In the genomic region with DNA sequence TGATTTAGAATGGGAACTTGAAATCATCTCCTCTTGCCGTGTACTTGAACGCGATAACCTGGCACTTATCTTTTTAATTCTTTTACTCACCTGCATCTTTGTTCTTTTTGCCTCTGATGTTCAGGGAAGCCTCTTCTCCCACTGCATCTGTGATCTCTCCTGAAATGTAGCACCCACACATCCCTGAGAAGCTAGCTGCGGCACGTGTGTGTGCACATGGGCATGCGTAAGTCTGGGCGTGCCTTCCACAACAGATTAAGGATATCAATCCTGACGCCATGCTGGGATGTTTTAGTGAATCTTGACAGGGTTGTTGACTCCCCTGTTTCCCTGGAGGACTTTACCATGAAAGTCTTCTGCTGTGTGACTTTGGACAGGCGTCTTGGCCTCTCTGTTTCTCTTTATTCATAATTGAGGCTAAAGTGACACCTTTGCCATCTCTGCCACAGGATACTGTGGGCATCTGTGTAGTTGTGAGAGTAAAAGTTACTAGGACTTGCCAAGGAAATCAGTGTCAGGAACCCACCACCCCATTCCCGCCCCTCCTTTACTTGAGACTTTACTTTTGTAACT, we compare ENCODE assay signal across 13 cellular contexts. TPM values are rescaled to one million over a fixed set of nuclear protein-coding genes. Genes with fewer than 3 reads are reported as not detected.
DNase-seq lines count a peak whose midpoint lies in the region; ATAC-seq and TF ChIP-seq lines count a peak whose summit lies in the region.
"Had no signal": no experiment of that assay in that cellular context is flagged by ENCODE, and none has a peak within 500 bp of the region (broad histone marks: within the 10 kb centered on the region; RNA-seq: fewer than 3 reads in every experiment).

No MANE protein-coding gene starts in this region.

- H3K9me3 Mint-ChIP-seq in activated naive CD4-positive, alpha-beta T cell treated with anti-CD3 and anti-CD28 coated beads, Interleukin-2, amount 50 U/mL, for 24 hours: no peaks in the 10 kb centered on the region
- no peaks in the 10 kb centered on the region for H3K9me3 Mint-ChIP-seq in activated naive CD8-positive, alpha-beta T cell (ENCODE audit: low read depth)

- no peaks in the 10 kb centered on the region for H3K27me3 Mint-ChIP-seq in activated naive CD4-positive, alpha-beta T cell treated with anti-CD3 and anti-CD28 coated beads, Interleukin-2, amount 50 U/mL, for 24 hours
- H3K27me3 Mint-ChIP-seq in activated naive CD8-positive, alpha-beta T cell: no peaks in the 10 kb centered on the region

- H3K9me3 ChIP-seq in lower lobe of right lung (no peaks in the 10 kb centered on the region), upper lobe of right lung (no peaks in the 10 kb centered on the region), mucosa of descending colon (no peaks in the 10 kb centered on the region)
- H3K9me3 ChIP-seq: Peyer's patch had no signal

- peak overlapping the region; percentile 89 for H3K27ac Mint-ChIP-seq in activated naive CD4-positive, alpha-beta T cell treated with anti-CD3 and anti-CD28 coated beads, Interleukin-2, amount 50 U/mL, for 24 hours
- peak overlapping the region; percentile 90 for H3K27ac Mint-ChIP-seq in activated naive CD8-positive, alpha-beta T cell
- H3K27ac Mint-ChIP-seq: activated CD8-positive, alpha-beta T cell treated with anti-CD3 and anti-CD28 coated beads, Interleukin-2, amount 10 ng/mL, durations not matched to agents 7 days and 5 days had no signal

- H3K4me3 ChIP-seq in lower lobe of right lung (no peak overlapping the region), upper lobe of right lung (no peak overlapping the region), mucosa of descending colon (no peak overlapping the region)

- peaks cover 73% of the 10 kb centered on the region for H3K36me3 ChIP-seq in lower lobe of right lung
- peaks cover 65% of the 10 kb centered on the region for H3K36me3 ChIP-seq in upper lobe of right lung
- H3K36me3 ChIP-seq in mucosa of descending colon (ENCODE audit: low read depth): no peaks in the 10 kb centered on the region

- H3K36me3 Mint-ChIP-seq in activated naive CD4-positive, alpha-beta T cell treated with anti-CD3 and anti-CD28 coated beads, Interleukin-2, amount 50 U/mL, for 24 hours: peaks cover 32% of the 10 kb centered on the region
- peaks cover 24% of the 10 kb centered on the region for H3K36me3 Mint-ChIP-seq in activated naive CD8-positive, alpha-beta T cell

- no peak for TF ChIP-seq CTCF in lower lobe of right lung (IDR thresholded peaks at IDR 0.05)
- no peak for TF ChIP-seq CTCF in upper lobe of right lung (IDR thresholded peaks at IDR 0.05)
- TF ChIP-seq CTCF in mucosa of descending colon (IDR thresholded peaks at IDR 0.05): no peak

- H3K4me3 Mint-ChIP-seq in activated naive CD4-positive, alpha-beta T cell treated with anti-CD3 and anti-CD28 coated beads, Interleukin-2, amount 50 U/mL, for 24 hours: peak overlapping the region; percentile 55
- H3K4me3 Mint-ChIP-seq in activated naive CD8-positive, alpha-beta T cell: no peak overlapping the region
- H3K4me3 Mint-ChIP-seq: activated CD8-positive, alpha-beta T cell treated with anti-CD3 and anti-CD28 coated beads, Interleukin-2, amount 10 ng/mL, durations not matched to agents 7 days and 5 days had no signal

- no peak for ATAC-seq in lower lobe of right lung
- no peak for ATAC-seq in upper lobe of right lung
- no peak for ATAC-seq in HG02870 (IDR thresholded peaks at IDR 0.05; ENCODE audit: unreplicated experiment)
- no peak for ATAC-seq in mucosa of descending colon
- ATAC-seq: activated CD8-positive, alpha-beta T cell treated with anti-CD3 and anti-CD28 coated beads, Interleukin-2, amount 10 ng/mL, durations not matched to agents 7 days and 5 days had no signal

- DNase-seq in activated naive CD4-positive, alpha-beta T cell treated with anti-CD3 and anti-CD28 coated beads, Interleukin-2, amount 50 U/mL, for 16 hours: no peak
- DNase-seq in lower lobe of right lung (no peak), upper lobe of right lung (no peak), AML-193 (lab: John Stamatoyannopoulos, UW) (no peak), mucosa of descending colon (no peak)
- DNase-seq: activated CD8-positive, alpha-beta T cell treated with anti-CD3 and anti-CD28 coated beads, Interleukin-2, amount 10 ng/mL, durations not matched to agents 7 days and 5 days; activated effector memory CD4-positive, alpha-beta T cell treated with Interleukin-2 at 50 U/mL for 16 hours; NCI-H1436 treated with DMSO at 0.1 percent for 48 hours; Peyer's patch; stimulated activated naive CD4-positive, alpha-beta T cell had no signal

- H3K27ac ChIP-seq in lower lobe of right lung (peak overlapping the region; percentile 48), upper lobe of right lung (peak overlapping the region; percentile 17)

- H3K27me3 ChIP-seq in lower lobe of right lung (ENCODE audit: low read depth) (no peaks in the 10 kb centered on the region), upper lobe of right lung (no peaks in the 10 kb centered on the region)
- H3K27me3 ChIP-seq: Peyer's patch had no signal

- H3K4me1 Mint-ChIP-seq in activated naive CD4-positive, alpha-beta T cell treated with anti-CD3 and anti-CD28 coated beads, Interleukin-2, amount 50 U/mL, for 24 hours: peaks cover 76% of the 10 kb centered on the region
- H3K4me1 Mint-ChIP-seq in activated naive CD8-positive, alpha-beta T cell (ENCODE audit: low read depth): peaks cover 54% of the 10 kb centered on the region

- intact Hi-C loops in lower lobe of right lung (cut with DNase I): no loop called here
- intact Hi-C loops in upper lobe of right lung (cut with DNase I): no loop called here
- intact Hi-C loops in mucosa of descending colon (cut with DNase I, micrococcal nuclease): loop anchor here in 1 of 2 donors (10.0 kb wide), 1 partner anchor 89 kb away; no protein-coding TSS in a partner anchor

- H3K4me1 ChIP-seq in lower lobe of right lung (peaks cover 81% of the 10 kb centered on the region), upper lobe of right lung (peaks cover 50% of the 10 kb centered on the region), mucosa of descending colon (ENCODE audit: low read depth) (peaks cover 6% of the 10 kb centered on the region)

RNA-seq across cellular contexts. Expression of a gene that starts 20.5 kb away (rescaled TPM):
- 143 TPM for total RNA-seq in lower lobe of right lung
- 153 TPM for total RNA-seq in upper lobe of right lung
- total RNA-seq in mucosa of descending colon: 100 to 1,000 TPM; 131 to 207 (median 164) TPM
